ENCODE assay signal across 8 cellular contexts in the genomic region with DNA sequence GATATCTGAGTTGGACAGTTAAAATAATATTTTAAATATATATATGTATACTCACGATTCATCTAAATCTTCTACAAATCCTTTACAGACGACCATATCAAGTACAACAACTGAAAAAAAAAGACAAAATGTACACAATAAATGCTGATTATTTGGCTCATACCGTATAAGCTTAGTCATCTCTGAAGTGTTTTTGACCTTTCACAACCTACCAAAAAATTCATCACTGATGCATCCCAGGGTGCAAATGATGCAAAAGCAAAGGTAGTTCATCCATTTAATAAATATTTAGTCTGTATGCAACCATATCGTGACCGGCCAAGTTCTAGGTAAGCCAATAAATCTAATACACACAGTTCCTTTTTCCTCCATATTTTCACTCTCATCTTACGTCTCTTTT. TPM values are rescaled to one million over a fixed set of nuclear protein-coding genes. Genes with fewer than 3 reads are reported as not detected.
DNase-seq lines count a peak whose midpoint lies in the region; ATAC-seq and TF ChIP-seq lines count a peak whose summit lies in the region.

No MANE protein-coding gene starts in this region.

- peak; percentile 62 for DNase-seq in GM23248
- DNase-seq in T-cell: no peak
- no peak for DNase-seq in foreskin fibroblast
- no peak for DNase-seq in AG20443 (ENCODE audit: low spot score)
- DNase-seq in DMS79 (lab: John Stamatoyannopoulos, UW): no peak

- H3K36me3 ChIP-seq in GM23248 (ENCODE audit: low read depth) (peaks cover 31% of the 10 kb centered on the region), skeletal muscle tissue (ENCODE audit: control insufficient read depth in 3 of 3, insufficient read depth in 3 of 3, low read length in 3 of 3) (peaks cover 10 to 39% (median 22%) of the 10 kb centered on the region in 3 donors)

- in situ Hi-C loops in GM23248 (cut with MboI): no loop called here

- peaks cover 24% of the 10 kb centered on the region for H3K36me3 Mint-ChIP-seq in T-cell

- H3K27me3 ChIP-seq in GM23248 (replicated peaks; ENCODE audit: insufficient read depth): no peaks in the 10 kb centered on the region
- H3K27me3 ChIP-seq in skeletal muscle tissue (ENCODE audit: control insufficient read depth in 3 of 3, insufficient read depth in 3 of 3, low read length in 3 of 3): no peaks in the 10 kb centered on the region

- peak overlapping the region; percentile 90 for H3K4me2 ChIP-seq in GM23248 (ENCODE audit: unreplicated experiment)

- H2AFZ ChIP-seq in GM23248: peak overlapping the region; percentile 99

- peak overlapping the region; percentile 93 for H3K4me3 ChIP-seq in GM23248
- H3K4me3 ChIP-seq in foreskin fibroblast (ENCODE audit: low read depth in 1 of 2, low read length in 2 of 2): peak overlapping the region; percentile 58 to 95
- H3K4me3 ChIP-seq in skeletal muscle tissue (ENCODE audit: low read length in 3 of 3): peak overlapping the region; percentile 78 to 98 (median 94)

- H3K27ac ChIP-seq in GM23248 (peak overlapping the region; percentile 43; the same call in 1 of the 2 replicates), skeletal muscle tissue (ENCODE audit: low read depth, low read length) (no peak overlapping the region)

- ATAC-seq in T-cell (replicated peaks in 1 of 4) (no peak), GM21786 (IDR thresholded peaks at IDR 0.05; ENCODE audit: unreplicated experiment) (no peak), HG03108 (IDR thresholded peaks at IDR 0.05; ENCODE audit: unreplicated experiment) (no peak)

- H3K27me3 Mint-ChIP-seq in T-cell: no peaks in the 10 kb centered on the region

- peaks cover 6% of the 10 kb centered on the region; the same call in 1 of the 2 replicates for H3F3A ChIP-seq in GM23248 (ENCODE audit: insufficient read depth)

- H3K27ac Mint-ChIP-seq in T-cell: peak overlapping the region; percentile 85 to 87

- no peaks in the 10 kb centered on the region for H4K20me1 ChIP-seq in GM23248 (ENCODE audit: insufficient read depth)

- H3K4me3 Mint-ChIP-seq in T-cell: peak overlapping the region; percentile 95 to 99 (median 99)

- H3K9me3 Mint-ChIP-seq in T-cell: no peaks in the 10 kb centered on the region

- WGBS in GM23248 (ENCODE audit: low coverage in 1 of 2, low lambda C conversion rate in 2 of 2, missing lambda C conversion rate in 2 of 2), 2 experiments: 34 to 40% methylated on average over 6 of the region's 6 CpGs

- CTCF ChIA-PET in T-cell (lab: Charles Lee): no interaction called here

- POLR2A ChIA-PET in T-cell (lab: Charles Lee): interaction anchor here in 1 of 2 donors (0.6 kb wide), 1 partner anchor 1492 kb away, joined by 4 read pairs; no protein-coding TSS in a partner anchor

- H3K9ac ChIP-seq in GM23248: peak overlapping the region; percentile 86
- peak overlapping the region; percentile 83 to 89 (median 86) for H3K9ac ChIP-seq in skeletal muscle tissue (ENCODE audit: low read depth in 1 of 3, low read length in 3 of 3)

- no peaks in the 10 kb centered on the region for H3K9me2 ChIP-seq in GM23248 (ENCODE audit: insufficient read depth)

- H3K4me1 ChIP-seq in GM23248 (ENCODE audit: insufficient read depth) (peaks cover 17% of the 10 kb centered on the region; the same call in 1 of the 2 replicates), skeletal muscle tissue (ENCODE audit: control insufficient read depth in 3 of 3, insufficient read depth in 3 of 3, low read length in 3 of 3) (peaks cover 11 to 19% (median 17%) of the 10 kb centered on the region in 3 donors)

- H3K4me1 Mint-ChIP-seq in T-cell: peaks cover 52 to 59% (median 54%) of the 10 kb centered on the region in 3 donors

- H3K9me3 ChIP-seq in GM23248 (ENCODE audit: low read depth): no peaks in the 10 kb centered on the region
- H3K9me3 ChIP-seq in skeletal muscle tissue (ENCODE audit: control insufficient read depth in 3 of 3, low read length in 3 of 3): no peaks in the 10 kb centered on the region

- no peak for TF ChIP-seq CTCF in foreskin fibroblast (IDR thresholded peaks at IDR 0.05; ENCODE audit: low read depth, low read length)

- peaks cover 73% of the 10 kb centered on the region for H3K79me2 ChIP-seq in GM23248 (ENCODE audit: insufficient read depth)

RNA-seq across cellular contexts. Expression of a gene that starts 1.1 kb away (rescaled TPM):
- 111 and 112 TPM in 2 replicates for total RNA-seq in GM23248 (2014; rRNA removed; shearing (Covaris generic))
- polyA plus RNA-seq in GM23248 (2016; fragmentation: Nextera tagmentation; extraction: Ambion mirVana): 70.4 and 73.0 TPM in 2 replicates
- 10 to 100 TPM; 48.6 to 62.5 (median 52.3) TPM for total RNA-seq in T-cell
- 39.1 TPM for total RNA-seq in skeletal muscle tissue
